In the genomic region with DNA sequence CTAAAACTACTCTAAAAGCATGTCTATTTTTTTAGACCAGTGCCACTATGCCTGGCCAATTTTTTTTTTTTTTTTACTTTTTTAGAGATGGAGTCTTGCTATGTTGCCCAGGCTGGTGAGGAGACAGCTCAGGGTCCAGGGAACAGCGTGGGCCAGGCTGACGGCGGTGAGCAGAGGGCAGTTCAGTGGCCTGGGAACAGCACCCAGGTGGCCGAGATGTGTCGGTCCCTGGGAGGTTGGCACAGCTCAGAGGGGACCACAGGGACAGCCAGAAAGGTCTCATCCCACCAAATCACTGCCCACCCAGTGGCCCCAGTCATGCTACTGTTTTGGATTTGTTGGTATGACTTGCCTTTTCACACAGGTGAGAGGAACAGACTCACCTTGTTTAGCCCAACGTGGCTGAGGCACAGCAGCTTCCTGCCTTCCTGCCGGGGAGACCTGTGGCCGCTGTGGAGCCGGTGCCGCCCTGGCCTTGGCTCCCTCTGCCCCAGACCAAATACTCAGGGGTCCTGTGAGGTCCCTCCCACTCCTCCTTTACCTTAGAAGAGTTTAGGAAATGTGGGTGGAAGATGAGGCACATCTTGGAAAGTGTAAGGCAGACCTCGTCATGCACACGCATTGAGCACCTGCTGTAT, we compare ENCODE assay signal across 24 cellular contexts.
DNase-seq lines count a peak whose midpoint lies in the region; ATAC-seq and TF ChIP-seq lines count a peak whose summit lies in the region.
"Had no signal": no experiment of that assay in that cellular context is flagged by ENCODE, and none has a peak within 500 bp of the region (broad histone marks: within the 10 kb centered on the region; RNA-seq: fewer than 3 reads in every experiment).

No MANE protein-coding gene starts in this region.

- H3K4me1 ChIP-seq in body of pancreas, result peaks cover 2% of the 10 kb centered on the region
- H3K4me1 ChIP-seq: Caco-2, SJCRH30 had no signal

- no peaks in the 10 kb centered on the region for H3K36me3 Mint-ChIP-seq in activated naive CD4-positive, alpha-beta T cell treated with anti-CD3 and anti-CD28 coated beads, Interleukin-2, amount 10 ng/mL, durations not matched to agents 7 days and 5 days
- H3K36me3 Mint-ChIP-seq in T-cell, result no peaks in the 10 kb centered on the region
- H3K36me3 Mint-ChIP-seq: CD8-positive, alpha-beta T cell had no signal

- H3K4me3 ChIP-seq in coronary artery (no peak overlapping the region), body of pancreas (no peak overlapping the region)
- H3K4me3 ChIP-seq: MG63, PC-9, SJCRH30 had no signal

- no peak for TF ChIP-seq POLR2A in body of pancreas (IDR thresholded peaks at IDR 0.05)

- H3K27me3 Mint-ChIP-seq in activated naive CD4-positive, alpha-beta T cell treated with anti-CD3 and anti-CD28 coated beads, Interleukin-2, amount 10 ng/mL, durations not matched to agents 7 days and 5 days, result peaks cover 6% of the 10 kb centered on the region
- H3K27me3 Mint-ChIP-seq in T-cell, result peaks cover 3 to 6% of the 10 kb centered on the region in 2 donors

- H3K27ac Mint-ChIP-seq in activated naive CD4-positive, alpha-beta T cell treated with anti-CD3 and anti-CD28 coated beads, Interleukin-2, amount 10 ng/mL, durations not matched to agents 7 days and 5 days, result no peak overlapping the region
- H3K27ac Mint-ChIP-seq in T-cell, result peak overlapping the region in 1 of 2 donors; percentile 31
- H3K27ac Mint-ChIP-seq: CD8-positive, alpha-beta T cell had no signal

- ATAC-seq in body of pancreas (no peak), T-cell (replicated peaks in 1 of 4) (no peak)
- ATAC-seq: CD8-positive, alpha-beta T cell; HCT116; Right ventricle myocardium inferior had no signal

- POLR2A ChIA-PET in T-cell (lab: Charles Lee), result interaction anchor here in 1 of 2 donors (0.6 kb wide), 1 partner anchor 15 kb away, joined by 3 read pairs; no protein-coding TSS in a partner anchor

- intact Hi-C loops in posterior vena cava (cut with DNase I) (no loop called here), body of pancreas (cut with DNase I) (no loop called here)

- H3K9me3 ChIP-seq in body of pancreas, result no peaks in the 10 kb centered on the region
- H3K9me3 ChIP-seq: Caco-2, MG63, SJCRH30 had no signal

- H3K27me3 ChIP-seq in body of pancreas, result no peaks in the 10 kb centered on the region
- H3K27me3 ChIP-seq: MG63, SJCRH30 had no signal

- peaks cover 11% of the 10 kb centered on the region for H3K4me1 Mint-ChIP-seq in activated naive CD4-positive, alpha-beta T cell treated with anti-CD3 and anti-CD28 coated beads, Interleukin-2, amount 10 ng/mL, durations not matched to agents 7 days and 5 days
- peaks cover 2 to 9% (median 7%) of the 10 kb centered on the region in 3 donors for H3K4me1 Mint-ChIP-seq in T-cell

- TF ChIP-seq CTCF in coronary artery (IDR thresholded peaks at IDR 0.05) (no peak), body of pancreas (IDR thresholded peaks at IDR 0.05) (no peak)

- WGBS in body of pancreas, 2 donors, result 70 to 72% methylated on average over 11 to 12 of the region's 12 CpGs

- CTCF ChIA-PET in activated naive CD4-positive, alpha-beta T cell treated with anti-CD3 and anti-CD28 coated beads, Interleukin-2, amount 10 ng/mL, durations not matched to agents 7 days and 5 days (lab: Charles Lee), result interaction anchor here (1.3 to 10.0 kb wide), 5 partner anchors 19 to 110 kb away, joined by 3 to 145 read pairs (median 10); partner anchors contain the start of gene PTPRE
- CTCF ChIA-PET in T-cell (lab: Charles Lee), result interaction anchor here in 1 of 2 donors (0.7 kb wide), 1 partner anchor 225 kb away, joined by 3 read pairs; no protein-coding TSS in a partner anchor

- H3K36me3 ChIP-seq in body of pancreas (replicated peaks in 1 of 2; ENCODE audit: insufficient read depth in 1 of 2, low read depth in 2 of 2), result no peaks in the 10 kb centered on the region
- H3K36me3 ChIP-seq: MG63, SJCRH30 had no signal

- H3K9me3 Mint-ChIP-seq in activated naive CD4-positive, alpha-beta T cell treated with anti-CD3 and anti-CD28 coated beads, Interleukin-2, amount 10 ng/mL, durations not matched to agents 7 days and 5 days, result no peaks in the 10 kb centered on the region
- no peaks in the 10 kb centered on the region for H3K9me3 Mint-ChIP-seq in T-cell
- H3K9me3 Mint-ChIP-seq: CD8-positive, alpha-beta T cell had no signal

- DNase-seq in activated naive CD4-positive, alpha-beta T cell treated with anti-CD3 and anti-CD28 coated beads, Interleukin-2, amount 10 ng/mL, durations not matched to agents 7 days and 5 days, result peak; percentile 14
- no peak for DNase-seq in activated naive CD4-positive, alpha-beta T cell treated with Interleukin-2 at 50 U/mL for 16 hours
- DNase-seq in coronary artery (ENCODE audit: low spot score) (peak; percentile 65), posterior vena cava (ENCODE audit: low spot score) (peak; percentile 59), body of pancreas (no peak), T-cell (no peak), DMS79 (lab: John Stamatoyannopoulos, UW) (no peak)
- DNase-seq: C1 segment of cervical spinal cord; Caco-2; CD8-positive, alpha-beta T cell; DMS79 treated with DMSO at 0.1 percent for 48 hours; GF-D8; IMR-90; KG1; MG63; NCI-H1105 treated with DMSO at 0.1 percent for 48 hours; NCI-H146; NCI-H2029; NCI-H446 treated with DMSO at 0.1 percent for 48 hours; NCI-H526 treated with DMSO at 0.1 percent for 48 hours; PC-9; SJCRH30 had no signal

- H3K4me3 Mint-ChIP-seq in activated naive CD4-positive, alpha-beta T cell treated with anti-CD3 and anti-CD28 coated beads, Interleukin-2, amount 10 ng/mL, durations not matched to agents 7 days and 5 days, result no peak overlapping the region
- no peak overlapping the region for H3K4me3 Mint-ChIP-seq in T-cell
- H3K4me3 Mint-ChIP-seq: CD8-positive, alpha-beta T cell had no signal

- H3K27ac ChIP-seq in coronary artery (no peak overlapping the region), body of pancreas (no peak overlapping the region)
- H3K27ac ChIP-seq: PC-9, SJCRH30 had no signal

Comparison
In these comparisons a context has a peak if more than half of its experiments do, and no peak if none do; other contexts are left out.
1. DNase-seq: peak in activated naive CD4-positive, alpha-beta T cell treated with anti-CD3 and anti-CD28 coated beads, Interleukin-2, amount 10 ng/mL, durations not matched to agents 7 days and 5 days (single experiment), coronary artery (single experiment) and posterior vena cava (single experiment); none in activated naive CD4-positive, alpha-beta T cell treated with Interleukin-2 at 50 U/mL for 16 hours (single experiment), body of pancreas (0 of 4), T-cell (0 of 34) and DMS79 (single experiment).